In the genomic region with DNA sequence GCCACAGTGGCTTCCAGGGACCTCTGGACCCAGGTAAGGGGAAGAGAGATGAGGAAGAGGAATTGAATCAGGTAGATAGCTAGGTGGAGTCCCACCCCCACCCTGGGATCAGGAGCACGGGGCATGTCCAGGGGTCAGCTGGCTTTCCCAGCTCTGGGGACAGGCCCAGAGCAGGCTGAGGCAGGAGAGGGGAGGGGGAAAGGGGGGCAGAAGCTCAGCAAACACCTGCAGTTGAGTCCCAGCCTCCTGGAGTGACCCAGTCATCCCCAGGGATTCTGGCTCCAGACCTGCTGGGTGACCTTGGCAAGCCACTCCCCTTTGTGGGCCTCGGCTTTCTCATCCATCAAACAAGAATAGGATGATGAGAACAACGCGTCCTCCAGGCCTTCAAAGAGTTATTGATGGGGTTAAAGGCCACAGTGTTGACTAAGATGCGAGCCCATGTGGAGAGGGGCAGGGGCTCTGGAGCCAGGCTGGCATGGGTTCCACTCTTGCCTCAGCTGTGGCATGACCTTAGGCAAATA, we compare ENCODE assay signal across 16 cellular contexts. TPM values are rescaled to one million over a fixed set of nuclear protein-coding genes. Genes with fewer than 3 reads are reported as not detected.
DNase-seq lines count a peak whose midpoint lies in the region; ATAC-seq, FAIRE-seq and TF ChIP-seq lines count a peak whose summit lies in the region.
"Had no signal": no experiment of that assay in that cellular context is flagged by ENCODE, and none has a peak within 500 bp of the region (broad histone marks: within the 10 kb centered on the region; RNA-seq: fewer than 3 reads in every experiment).

No MANE protein-coding gene starts in this region.

- FAIRE-seq in frontal cortex (lab: Jason Lieb, UNC), result no peak

- H3K4me1 Mint-ChIP-seq in neural crest cell, result peaks cover 29% of the 10 kb centered on the region

- no peaks in the 10 kb centered on the region for H4K20me1 ChIP-seq in HCT116 (ENCODE audit: insufficient read depth)

- peaks cover 12 to 45% of the 10 kb centered on the region in 2 experiments for H3K4me1 ChIP-seq in HCT116 (ENCODE audit: control insufficient read depth in 1 of 2, insufficient read depth in 2 of 2, low read length in 2 of 2)
- no peaks in the 10 kb centered on the region for H3K4me1 ChIP-seq in endocrine pancreas (ENCODE audit: control insufficient read depth, insufficient read depth, low read length)
- peaks cover 21% of the 10 kb centered on the region for H3K4me1 ChIP-seq in effector memory CD4-positive, alpha-beta T cell (ENCODE audit: control insufficient read depth, insufficient read depth, low read length, poor library complexity, severe bottlenecking)

- peak overlapping the region; percentile 98 for H3K27ac ChIP-seq in 22Rv1
- H3K27ac ChIP-seq in HCT116 (ENCODE audit: low read depth, low read length), result no peak overlapping the region
- H3K27ac ChIP-seq in effector memory CD4-positive, alpha-beta T cell (ENCODE audit: insufficient read depth, low read length, poor library complexity, severe bottlenecking), result no peak overlapping the region
- H3K27ac ChIP-seq: brain microvascular endothelial cell had no signal

- H3K27me3 ChIP-seq in HCT116 (ENCODE audit: insufficient read depth, low read length), result no peaks in the 10 kb centered on the region
- H3K27me3 ChIP-seq in endocrine pancreas (ENCODE audit: control insufficient read depth, insufficient read depth, low read length), result no peaks in the 10 kb centered on the region
- H3K27me3 ChIP-seq in effector memory CD4-positive, alpha-beta T cell (replicated peaks; ENCODE audit: control insufficient read depth, insufficient read depth, low read length, poor library complexity, severe bottlenecking), result no peaks in the 10 kb centered on the region
- H3K27me3 ChIP-seq: brain microvascular endothelial cell had no signal

- no peak overlapping the region for H2AFZ ChIP-seq in HCT116 (ENCODE audit: low read depth, low read length, poor library complexity, severe bottlenecking)

- RAD21 ChIA-PET in HCT116 (lab: Charles Lee; ENCODE audit: low non-redundant PET in 1 of 2, low total read pairs in 2 of 2, uncharacterized antibody in 2 of 2, unreplicated experiment in 2 of 2), result no interaction called here

- no peaks in the 10 kb centered on the region for H3K9me2 ChIP-seq in HCT116 (ENCODE audit: insufficient read depth)

- no peak overlapping the region for H3K4me2 ChIP-seq in HCT116 (ENCODE audit: low read length)
- H3K4me2 ChIP-seq: smooth muscle cell had no signal

- H3K36me3 ChIP-seq in HCT116 (ENCODE audit: control insufficient read depth in 1 of 2, insufficient read depth in 2 of 2, low read length in 2 of 2) (no peaks in the 10 kb centered on the region), endocrine pancreas (ENCODE audit: control insufficient read depth, insufficient read depth, low read length) (no peaks in the 10 kb centered on the region)
- no peaks in the 10 kb centered on the region for H3K36me3 ChIP-seq in effector memory CD4-positive, alpha-beta T cell (ENCODE audit: control insufficient read depth, insufficient read depth, low read length)
- H3K36me3 ChIP-seq: brain microvascular endothelial cell had no signal

- no peak for ATAC-seq in HCT116

- no peak for TF ChIP-seq CTCF in 22Rv1 (IDR thresholded peaks at IDR 0.05)
- TF ChIP-seq CTCF in HCT116 (IDR thresholded peaks at IDR 0.05 in 2 of 3, conservative IDR thresholded peaks at IDR 0.05 in 1 of 3; ENCODE audit: borderline replicate concordance in 1 of 3, insufficient read depth in 1 of 3, low read depth in 2 of 3, low read length in 2 of 3), result no peak
- no peak for TF ChIP-seq CTCF in neural crest cell (conservative IDR thresholded peaks at IDR 0.05)

- H3K9ac ChIP-seq in HCT116 (ENCODE audit: low read length), result no peak overlapping the region
- H3K9ac ChIP-seq in endocrine pancreas (ENCODE audit: control insufficient read depth, insufficient read depth, low read length), result peak overlapping the region; percentile 10

- H3K9me3 Mint-ChIP-seq in neural crest cell, result no peaks in the 10 kb centered on the region
- H3K9me3 Mint-ChIP-seq: T-helper 1 cell treated with Interleukin-12 subunit alpha and Interleukin-12 subunit beta and Interleukin-4 antibody, amounts not matched to agents 30 μg/mL and 1 μg/mL, for 36 hours had no signal

- no peaks in the 10 kb centered on the region for H3K79me2 ChIP-seq in HCT116 (ENCODE audit: insufficient read depth, low read length)

- H3K4me3 ChIP-seq in HCT116 (replicated peaks in 1 of 2; ENCODE audit: low read depth in 1 of 2, low read length in 2 of 2) (no peak overlapping the region), endocrine pancreas (ENCODE audit: control insufficient read depth, insufficient read depth, low read length) (no peak overlapping the region)
- H3K4me3 ChIP-seq in effector memory CD4-positive, alpha-beta T cell (ENCODE audit: insufficient read depth, low read depth, low read length, poor library complexity, severe bottlenecking), result no peak overlapping the region
- H3K4me3 ChIP-seq: smooth muscle cell had no signal

- DNase-seq in HCT116 (ENCODE audit: low read depth, low spot score), result no peak
- no peak for DNase-seq in neural crest cell (ENCODE audit: low read depth, low spot score)
- DNase-seq in MV-4-11 (lab: John Stamatoyannopoulos, UW), result no peak
- no peak for DNase-seq in frontal cortex (ENCODE audit: low spot score in 2 of 2)
- DNase-seq in UCSD-AML1 (lab: John Stamatoyannopoulos, UW; ENCODE audit: unreplicated experiment), result no peak
- DNase-seq in effector memory CD4-positive, alpha-beta T cell, result no peak
- DNase-seq: activated naive CD4-positive, alpha-beta T cell treated with Interleukin-2 at 50 U/mL for 16 hours; brain microvascular endothelial cell; HCEC 1CT; mammary epithelial cell; NCI-H2107; stimulated activated naive CD4-positive, alpha-beta T cell had no signal

- H3K9me3 ChIP-seq in HCT116 (ENCODE audit: control insufficient read depth in 1 of 2, insufficient read depth in 1 of 2, low read depth in 1 of 2, low read length in 2 of 2) (no peaks in the 10 kb centered on the region), endocrine pancreas (ENCODE audit: control insufficient read depth, low read length) (no peaks in the 10 kb centered on the region)
- no peaks in the 10 kb centered on the region for H3K9me3 ChIP-seq in effector memory CD4-positive, alpha-beta T cell (ENCODE audit: control insufficient read depth, low read length)

- peak overlapping the region; percentile 61 for H3K4me3 Mint-ChIP-seq in neural crest cell
- H3K4me3 Mint-ChIP-seq: T-helper 1 cell treated with Interleukin-12 subunit alpha and Interleukin-12 subunit beta and Interleukin-4 antibody, amounts not matched to agents 30 μg/mL and 1 μg/mL, for 36 hours had no signal

- no peak overlapping the region for H3K27ac Mint-ChIP-seq in neural crest cell (ENCODE audit: unreplicated experiment)
- H3K27ac Mint-ChIP-seq: T-helper 1 cell treated with Interleukin-12 subunit alpha and Interleukin-12 subunit beta and Interleukin-4 antibody, amounts not matched to agents 30 μg/mL and 1 μg/mL, for 36 hours had no signal

- no peak for TF ChIP-seq RAD21 in HCT116 (IDR thresholded peaks at IDR 0.05; ENCODE audit: low read depth)

- POLR2A ChIA-PET in HCT116 (lab: Charles Lee), result no interaction called here

- TF ChIP-seq POLR2A in HCT116 (IDR thresholded peaks at IDR 0.05; ENCODE audit: borderline replicate concordance, extremely low read depth, insufficient read depth, insufficient read length), result no peak

- intact Hi-C loops in HCT116 (cut with micrococcal nuclease), result no loop called here

- H3K27me3 Mint-ChIP-seq in neural crest cell (ENCODE audit: low read depth), result peaks cover 17% of the 10 kb centered on the region

- no TSS peak for BruUV-seq in HCT116 (replicated peaks; lab: Mats Ljungman, UMichigan)

- CTCF ChIA-PET in HCT116 (lab: Charles Lee), result no interaction called here

- H3K36me3 Mint-ChIP-seq in neural crest cell (ENCODE audit: low read depth), result no peaks in the 10 kb centered on the region

TF ChIP-seq in HCT116, 20 proteins besides CTCF, POLR2A, EP300 and RAD21:
- TF ChIP-seq CEBPB (IDR thresholded peaks at IDR 0.05; ENCODE audit: low read depth) (no peak), TCF7L2 (IDR thresholded peaks at IDR 0.05; ENCODE audit: borderline replicate concordance, extremely low read depth, insufficient read depth, insufficient read length) (peak; percentile 22)

RNA-seq across cellular contexts. Expression of a gene that starts 16.0 kb away (rescaled TPM):
- 58.4 TPM for total RNA-seq in HCT116 (2021; ENCODE audit: unreplicated experiment)
- polyA plus RNA-seq in HCT116 (2012), result 95.0 and 105 TPM in 2 replicates
- total RNA-seq in neural crest cell, result 12.6 and 13.5 TPM in 2 replicates
- total RNA-seq in frontal cortex, result 37.9 TPM

RNA-seq across cellular contexts. Expression of a gene that starts 25.6 kb away (rescaled TPM):
- total RNA-seq in HCT116 (2021; ENCODE audit: unreplicated experiment) (57.4 TPM), neural crest cell (79.0 and 80.7 TPM in 2 replicates), frontal cortex (20.0 TPM)
- 44.5 and 59.1 TPM in 2 replicates for polyA plus RNA-seq in HCT116 (2012)

RNA-seq across cellular contexts. Expression of a gene that starts 36.4 kb away (rescaled TPM):
- total RNA-seq in HCT116 (2021; ENCODE audit: unreplicated experiment) (15.2 TPM), neural crest cell (22.7 and 24.5 TPM in 2 replicates), frontal cortex (2.9 TPM)
- 13.9 and 15.4 TPM in 2 replicates for polyA plus RNA-seq in HCT116 (2012)
